8 cellular contexts compared by ENCODE assay signal in genomic region chr15:90000175-90000923, GRCh38. TPM values are rescaled to one million over a fixed set of nuclear protein-coding genes. Genes with fewer than 3 reads are reported as not detected.
DNase-seq lines count a peak whose midpoint lies in the region; ATAC-seq and TF ChIP-seq lines count a peak whose summit lies in the region.

No MANE protein-coding gene starts in this region.

- H3K4me3 ChIP-seq in LNCaP clone FGC (ENCODE audit: low read depth, low read length) (peak overlapping the region; percentile 61), astrocyte of the cerebellum (ENCODE audit: low read depth, low read length) (peak overlapping the region; percentile 67), iPS-11a (ENCODE audit: low read depth, low read length) (peak overlapping the region; percentile 61), skin epidermis (peak overlapping the region; percentile 38 to 84 (median 70))

- DNase-seq in Daoy (ENCODE audit: low read depth) (peak; percentile 30), LNCaP clone FGC (ENCODE audit: low read depth) (no peak), astrocyte of the cerebellum (ENCODE audit: low read depth) (no peak), KG1 (lab: John Stamatoyannopoulos, UW) (no peak), NOMO-1 treated with DMSO at 0.1 percent for 48 hours (lab: John Stamatoyannopoulos, UW; ENCODE audit: unreplicated experiment) (no peak)

- ATAC-seq in GM21619 (IDR thresholded peaks at IDR 0.05; ENCODE audit: unreplicated experiment) = no peak

- TF ChIP-seq CTCF in LNCaP clone FGC (IDR thresholded peaks at IDR 0.05; ENCODE audit: control insufficient read depth, extremely low read depth, insufficient read depth) = no peak
- no peak for TF ChIP-seq CTCF in astrocyte of the cerebellum (IDR thresholded peaks at IDR 0.05; ENCODE audit: low read depth, low read length, missing control alignments)

- in situ Hi-C loops in astrocyte of the cerebellum (cut with HindIII; ENCODE audit: low sequenced_read_pairs) = no loop called here

- H3K27ac ChIP-seq in skin epidermis = peak overlapping the region; percentile 76 to 99 (median 94)

RNA-seq across cellular contexts. Expression of gene ZNF710, which starts 0.8 kb away (rescaled TPM):
- 4.5 and 12.3 TPM in 2 replicates for total RNA-seq in Daoy (2014; rRNA removed; shearing (Covaris generic))
